Comparison of ENCODE assay signal across 13 cellular contexts in genomic region chr1:154574715-154575114, GRCh38. TPM values are rescaled to one million over a fixed set of nuclear protein-coding genes. Genes with fewer than 3 reads are reported as not detected.
DNase-seq lines count a peak whose midpoint lies in the region; ATAC-seq, FAIRE-seq and TF ChIP-seq lines count a peak whose summit lies in the region.
"Had no signal": no experiment of that assay in that cellular context is flagged by ENCODE, and none has a peak within 500 bp of the region (broad histone marks: within the 10 kb centered on the region; RNA-seq: fewer than 3 reads in every experiment).

No MANE protein-coding gene starts in this region.

- H3K36me3 ChIP-seq in astrocyte (ENCODE audit: insufficient read depth, low read length) = peaks cover 13% of the 10 kb centered on the region
- H3K36me3 ChIP-seq: uterus had no signal

- peaks cover 10% of the 10 kb centered on the region for H3K27me3 ChIP-seq in astrocyte (ENCODE audit: insufficient read depth, low read length)
- H3K27me3 ChIP-seq: ascending aorta, uterus had no signal

- H3K4me3 Mint-ChIP-seq in activated naive CD4-positive, alpha-beta T cell treated with anti-CD3 and anti-CD28 coated beads, Interleukin-2, amount 50 U/mL, for 24 hours = no peak overlapping the region
- H3K4me3 Mint-ChIP-seq in astrocyte (ENCODE audit: unreplicated experiment) (no peak overlapping the region), natural killer cell (no peak overlapping the region)
- H3K4me3 Mint-ChIP-seq in stimulated activated naive B cell treated with anti-CD40 and anti-IgM and Interleukin-4, amounts not matched to agents 10 μg/mL and 1 μg/mL and 100 μg/mL, for 72 hours = no peak overlapping the region
- H3K4me3 Mint-ChIP-seq: nephron had no signal

- H3K4me1 Mint-ChIP-seq in activated naive CD4-positive, alpha-beta T cell treated with anti-CD3 and anti-CD28 coated beads, Interleukin-2, amount 50 U/mL, for 24 hours = no peaks in the 10 kb centered on the region
- H3K4me1 Mint-ChIP-seq in astrocyte (ENCODE audit: low read depth, unreplicated experiment) (peaks cover 10% of the 10 kb centered on the region), natural killer cell (peaks cover 7 to 14% of the 10 kb centered on the region in 2 donors)
- peaks cover 7% of the 10 kb centered on the region in 2 donors for H3K4me1 Mint-ChIP-seq in stimulated activated naive B cell treated with anti-CD40 and anti-IgM and Interleukin-4, amounts not matched to agents 10 μg/mL and 1 μg/mL and 100 μg/mL, for 72 hours

- H3K4me1 ChIP-seq in astrocyte (ENCODE audit: insufficient read depth, low read length) = no peaks in the 10 kb centered on the region
- H3K4me1 ChIP-seq: ascending aorta, uterus had no signal

- H3K27me3 Mint-ChIP-seq in activated naive CD4-positive, alpha-beta T cell treated with anti-CD3 and anti-CD28 coated beads, Interleukin-2, amount 50 U/mL, for 24 hours = peaks cover 1% of the 10 kb centered on the region
- H3K27me3 Mint-ChIP-seq in astrocyte (ENCODE audit: low read depth, unreplicated experiment) (peaks cover 17% of the 10 kb centered on the region), natural killer cell (ENCODE audit: low read depth in 2 of 2) (peaks cover 0 to 8% of the 10 kb centered on the region in 2 donors)
- peaks cover 29 to 30% of the 10 kb centered on the region in 2 donors for H3K27me3 Mint-ChIP-seq in stimulated activated naive B cell treated with anti-CD40 and anti-IgM and Interleukin-4, amounts not matched to agents 10 μg/mL and 1 μg/mL and 100 μg/mL, for 72 hours

- no peak overlapping the region for H3K27ac ChIP-seq in astrocyte (ENCODE audit: low read depth, low read length)
- H3K27ac ChIP-seq: ascending aorta, C4-2B, uterus had no signal

- no peak overlapping the region for H3K9ac ChIP-seq in astrocyte (ENCODE audit: low read length)

- no peaks in the 10 kb centered on the region for H3K9me3 Mint-ChIP-seq in activated naive CD4-positive, alpha-beta T cell treated with anti-CD3 and anti-CD28 coated beads, Interleukin-2, amount 50 U/mL, for 24 hours
- H3K9me3 Mint-ChIP-seq in astrocyte (ENCODE audit: unreplicated experiment) = no peaks in the 10 kb centered on the region
- H3K9me3 Mint-ChIP-seq in stimulated activated naive B cell treated with anti-CD40 and anti-IgM and Interleukin-4, amounts not matched to agents 10 μg/mL and 1 μg/mL and 100 μg/mL, for 72 hours = no peaks in the 10 kb centered on the region
- H3K9me3 Mint-ChIP-seq in natural killer cell = no peaks in the 10 kb centered on the region
- H3K9me3 Mint-ChIP-seq: nephron had no signal

- intact Hi-C loops in natural killer cell (cut with micrococcal nuclease) = no loop called here

- H3K79me2 ChIP-seq in astrocyte (ENCODE audit: insufficient read depth, low read length) = no peaks in the 10 kb centered on the region

- H3K4me3 ChIP-seq in astrocyte (ENCODE audit: insufficient read depth, low read depth, low read length) = no peak overlapping the region
- H3K4me3 ChIP-seq: ascending aorta, uterus had no signal

- H3K4me2 ChIP-seq in astrocyte (ENCODE audit: low read length) = no peak overlapping the region

- TF ChIP-seq CTCF in astrocyte (IDR thresholded peaks at IDR 0.05; ENCODE audit: insufficient read depth, low read depth, low read length) (no peak), natural killer cell (IDR thresholded peaks at IDR 0.05) (no peak)

- H3K9me3 ChIP-seq in astrocyte (ENCODE audit: insufficient read depth, low read depth, low read length) = no peaks in the 10 kb centered on the region
- H3K9me3 ChIP-seq: ascending aorta, uterus had no signal

- peaks cover 4% of the 10 kb centered on the region for H3K36me3 Mint-ChIP-seq in activated naive CD4-positive, alpha-beta T cell treated with anti-CD3 and anti-CD28 coated beads, Interleukin-2, amount 50 U/mL, for 24 hours
- peaks cover 31% of the 10 kb centered on the region for H3K36me3 Mint-ChIP-seq in astrocyte (ENCODE audit: low read depth, unreplicated experiment)
- peaks cover 12 to 24% of the 10 kb centered on the region in 2 donors for H3K36me3 Mint-ChIP-seq in stimulated activated naive B cell treated with anti-CD40 and anti-IgM and Interleukin-4, amounts not matched to agents 10 μg/mL and 1 μg/mL and 100 μg/mL, for 72 hours
- no peaks in the 10 kb centered on the region for H3K36me3 Mint-ChIP-seq in natural killer cell

- ATAC-seq in stimulated activated naive B cell treated with anti-CD40 and anti-IgM and Interleukin-4, amounts not matched to agents 10 μg/mL and 1 μg/mL and 100 μg/mL, for 72 hours (replicated peaks) = peak; percentile 15 to 30
- no peak for ATAC-seq in GM21528 (IDR thresholded peaks at IDR 0.05; ENCODE audit: low FRiP score, unreplicated experiment)
- ATAC-seq in HG02623 (IDR thresholded peaks at IDR 0.05; ENCODE audit: unreplicated experiment) = no peak
- no peak for ATAC-seq in natural killer cell

- H4K20me1 ChIP-seq in astrocyte (ENCODE audit: insufficient read depth, low read length) = peaks cover 25% of the 10 kb centered on the region

- FAIRE-seq in astrocyte (lab: Jason Lieb, UNC) = no peak

- no peak for DNase-seq in activated naive CD4-positive, alpha-beta T cell treated with anti-CD3 and anti-CD28 coated beads, Interleukin-2, amount 50 U/mL, for 16 hours
- DNase-seq in NCI-H2107 treated with DMSO at 0.1 percent for 48 hours (lab: John Stamatoyannopoulos, UW; ENCODE audit: unreplicated experiment) (peak; percentile 65), astrocyte (ENCODE audit: low read depth) (no peak), natural killer cell (no peak)
- DNase-seq in stimulated activated naive B cell treated with anti-CD40 and anti-IgM and Interleukin-4, amounts not matched to agents 10 μg/mL and 1 μg/mL and 100 μg/mL, for 72 hours = no peak
- DNase-seq: NCI-H1048, uterus had no signal

- H2AFZ ChIP-seq in astrocyte (ENCODE audit: low read depth, low read length) = no peak overlapping the region

- H3K27ac Mint-ChIP-seq in activated naive CD4-positive, alpha-beta T cell treated with anti-CD3 and anti-CD28 coated beads, Interleukin-2, amount 50 U/mL, for 24 hours = peak overlapping the region; percentile 24
- H3K27ac Mint-ChIP-seq in astrocyte (ENCODE audit: unreplicated experiment) = peak overlapping the region; percentile 3
- H3K27ac Mint-ChIP-seq in stimulated activated naive B cell treated with anti-CD40 and anti-IgM and Interleukin-4, amounts not matched to agents 10 μg/mL and 1 μg/mL and 100 μg/mL, for 72 hours = peak overlapping the region; percentile 22
- H3K27ac Mint-ChIP-seq in natural killer cell = no peak overlapping the region
- H3K27ac Mint-ChIP-seq: nephron had no signal

RNA-seq across cellular contexts. Expression of gene CHRNB2, which starts 7.1 kb away (rescaled TPM):
- 0.20 and 0.24 TPM in 2 replicates for total RNA-seq in astrocyte
- total RNA-seq in natural killer cell = not detected
- total RNA-seq: ascending aorta had no signal

RNA-seq across cellular contexts. Expression of gene UBE2Q1, which starts 16.3 kb away (rescaled TPM):
- 85.3 and 85.4 TPM in 2 replicates for total RNA-seq in astrocyte
- total RNA-seq in natural killer cell = 100 to 1,000 TPM; 100 to 137 (median 112) TPM

RNA-seq across cellular contexts. Expression of gene ADAR, which starts 33.3 kb away (rescaled TPM):
- total RNA-seq in astrocyte = 275 and 278 TPM in 2 replicates
- 100 to 1,000 TPM; 260 to 281 (median 265) TPM for total RNA-seq in natural killer cell

Comparison
In these comparisons a context has a peak if more than half of its experiments do, and no peak if none do; other contexts are left out.
1. H3K27ac Mint-ChIP-seq: peak in activated naive CD4-positive, alpha-beta T cell treated with anti-CD3 and anti-CD28 coated beads, Interleukin-2, amount 50 U/mL, for 24 hours (single experiment), astrocyte (single experiment) and stimulated activated naive B cell treated with anti-CD40 and anti-IgM and Interleukin-4, amounts not matched to agents 10 μg/mL and 1 μg/mL and 100 μg/mL, for 72 hours (single experiment); none in natural killer cell (0 of 2).
2. ATAC-seq: peak in stimulated activated naive B cell treated with anti-CD40 and anti-IgM and Interleukin-4, amounts not matched to agents 10 μg/mL and 1 μg/mL and 100 μg/mL, for 72 hours (2 of 2); none in GM21528 (single experiment), HG02623 (single experiment) and natural killer cell (0 of 3).